ENCODE assay signal across 1 cellular context in the genomic region with DNA sequence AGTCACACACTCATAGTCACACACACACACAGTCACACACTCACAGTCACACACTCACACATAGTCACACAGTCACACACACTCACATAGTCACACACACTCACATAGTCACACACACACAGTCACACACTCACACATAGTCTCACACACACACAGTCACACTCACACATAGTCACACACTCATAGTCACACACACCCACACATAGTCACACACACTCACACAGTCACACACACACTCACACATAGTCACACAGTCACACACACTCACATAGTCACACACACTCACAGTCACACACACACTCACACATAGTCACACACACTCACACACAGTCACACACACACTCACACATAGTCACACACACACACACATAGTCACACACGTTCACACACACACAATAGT.
TF ChIP-seq lines count a peak whose summit lies in the region.

No MANE protein-coding gene starts in this region.

TF ChIP-seq in IMR-90, 13 proteins besides CTCF, POLR2A, EP300 and RAD21:
- no peak for TF ChIP-seq BHLHE40 (IDR thresholded peaks at IDR 0.05; ENCODE audit: low read depth, low read length)
- no peak for TF ChIP-seq FOS (IDR thresholded peaks at IDR 0.05; ENCODE audit: low read depth, low read length)
- no peak for TF ChIP-seq RCOR1 (IDR thresholded peaks at IDR 0.05; ENCODE audit: insufficient replicate concordance, low read length)
- no peak for TF ChIP-seq CEBPB (IDR thresholded peaks at IDR 0.05; ENCODE audit: low read depth, low read length)
- no peak for TF ChIP-seq CHD1 (IDR thresholded peaks at IDR 0.05; ENCODE audit: low read depth, low read length)
- no peak for TF ChIP-seq MAZ (IDR thresholded peaks at IDR 0.05; ENCODE audit: borderline replicate concordance, low read depth, low read length)
- no peak for TF ChIP-seq MXI1 (IDR thresholded peaks at IDR 0.05; ENCODE audit: borderline replicate concordance, low read depth, low read length)
- TF ChIP-seq, protein P1, sequence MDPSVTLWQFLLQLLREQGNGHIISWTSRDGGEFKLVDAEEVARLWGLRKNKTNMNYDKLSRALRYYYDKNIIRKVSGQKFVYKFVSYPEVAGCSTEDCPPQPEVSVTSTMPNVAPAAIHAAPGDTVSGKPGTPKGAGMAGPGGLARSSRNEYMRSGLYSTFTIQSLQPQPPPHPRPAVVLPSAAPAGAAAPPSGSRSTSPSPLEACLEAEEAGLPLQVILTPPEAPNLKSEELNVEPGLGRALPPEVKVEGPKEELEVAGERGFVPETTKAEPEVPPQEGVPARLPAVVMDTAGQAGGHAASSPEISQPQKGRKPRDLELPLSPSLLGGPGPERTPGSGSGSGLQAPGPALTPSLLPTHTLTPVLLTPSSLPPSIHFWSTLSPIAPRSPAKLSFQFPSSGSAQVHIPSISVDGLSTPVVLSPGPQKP (IDR thresholded peaks at IDR 0.05; ENCODE audit: borderline replicate concordance, low read depth, low read length) = no peak
- TF ChIP-seq SMC3 (IDR thresholded peaks at IDR 0.05; ENCODE audit: low read depth, low read length) = no peak
- no peak for TF ChIP-seq RFX5 (IDR thresholded peaks at IDR 0.05; ENCODE audit: low read depth, low read length)
- TF ChIP-seq, protein P2, sequence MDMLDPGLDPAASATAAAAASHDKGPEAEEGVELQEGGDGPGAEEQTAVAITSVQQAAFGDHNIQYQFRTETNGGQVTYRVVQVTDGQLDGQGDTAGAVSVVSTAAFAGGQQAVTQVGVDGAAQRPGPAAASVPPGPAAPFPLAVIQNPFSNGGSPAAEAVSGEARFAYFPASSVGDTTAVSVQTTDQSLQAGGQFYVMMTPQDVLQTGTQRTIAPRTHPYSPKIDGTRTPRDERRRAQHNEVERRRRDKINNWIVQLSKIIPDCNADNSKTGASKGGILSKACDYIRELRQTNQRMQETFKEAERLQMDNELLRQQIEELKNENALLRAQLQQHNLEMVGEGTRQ (IDR thresholded peaks at IDR 0.05; ENCODE audit: low read depth, low read length) = no peak
- TF ChIP-seq NFE2L2 (IDR thresholded peaks at IDR 0.05; ENCODE audit: low read depth, low read length) = no peak
- no peak for TF ChIP-seq MAFK (IDR thresholded peaks at IDR 0.05; ENCODE audit: low read depth, low read length)
TF ChIP-seq in IMR-90: peak in this region for 0.
